ENCODE assay signal across 1 cellular context in the genomic region with DNA sequence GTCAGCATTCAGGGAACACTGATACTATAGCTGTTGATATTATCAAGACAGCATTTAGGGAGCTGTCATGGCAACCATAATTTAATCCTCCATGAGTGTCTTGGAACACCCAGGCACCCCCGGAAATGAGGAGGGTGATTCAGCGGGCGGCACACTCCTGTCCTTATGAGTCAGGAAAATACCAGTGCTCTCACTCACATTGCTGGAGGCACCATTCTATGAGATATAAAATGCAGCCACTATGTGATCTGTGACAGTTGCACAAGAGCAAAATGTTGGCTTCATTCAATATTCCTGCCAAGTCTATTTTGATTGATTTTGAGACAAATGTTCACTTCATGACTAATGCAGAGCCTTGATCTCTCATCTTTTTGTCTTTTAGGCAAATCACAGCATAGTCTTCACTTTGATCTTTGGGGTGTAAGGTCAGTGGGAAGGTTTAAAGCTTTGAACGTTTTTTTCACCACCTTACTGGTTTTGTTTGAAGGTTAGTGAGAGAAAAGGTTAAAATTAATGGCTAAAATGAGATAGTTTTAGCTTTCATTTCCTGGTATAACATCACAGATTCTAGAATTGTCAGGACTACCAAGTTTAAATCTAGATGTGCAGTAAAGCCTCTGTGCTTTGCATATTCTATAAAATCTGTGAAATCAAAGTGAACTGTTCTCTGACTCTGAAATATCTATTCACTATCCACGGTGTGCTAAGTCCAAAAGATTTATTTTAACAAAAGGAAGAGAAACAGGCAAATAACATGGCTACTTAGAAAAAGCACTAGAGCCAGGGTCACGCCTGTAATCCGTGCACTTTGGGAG.
TF ChIP-seq lines count a peak whose summit lies in the region.

No MANE protein-coding gene starts in this region.

TF ChIP-seq in HepG2, 621 proteins besides CTCF, POLR2A, EP300 and RAD21 (continued from another document and continues in another):
- TF ChIP-seq, protein P1, sequence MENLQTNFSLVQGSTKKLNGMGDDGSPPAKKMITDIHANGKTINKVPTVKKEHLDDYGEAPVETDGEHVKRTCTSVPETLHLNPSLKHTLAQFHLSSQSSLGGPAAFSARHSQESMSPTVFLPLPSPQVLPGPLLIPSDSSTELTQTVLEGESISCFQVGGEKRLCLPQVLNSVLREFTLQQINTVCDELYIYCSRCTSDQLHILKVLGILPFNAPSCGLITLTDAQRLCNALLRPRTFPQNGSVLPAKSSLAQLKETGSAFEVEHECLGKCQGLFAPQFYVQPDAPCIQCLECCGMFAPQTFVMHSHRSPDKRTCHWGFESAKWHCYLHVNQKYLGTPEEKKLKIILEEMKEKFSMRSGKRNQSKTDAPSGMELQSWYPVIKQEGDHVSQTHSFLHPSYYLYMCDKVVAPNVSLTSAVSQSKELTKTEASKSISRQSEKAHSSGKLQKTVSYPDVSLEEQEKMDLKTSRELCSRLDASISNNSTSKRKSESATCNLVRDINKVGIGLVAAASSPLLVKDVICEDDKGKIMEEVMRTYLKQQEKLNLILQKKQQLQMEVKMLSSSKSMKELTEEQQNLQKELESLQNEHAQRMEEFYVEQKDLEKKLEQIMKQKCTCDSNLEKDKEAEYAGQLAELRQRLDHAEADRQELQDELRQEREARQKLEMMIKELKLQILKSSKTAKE (CRISPR knock-in tag; IDR thresholded peaks at IDR 0.05; ENCODE audit: borderline replicate concordance) = no peak
- TF ChIP-seq MLLT10 (CRISPR knock-in tag; IDR thresholded peaks at IDR 0.05) = no peak
- TF ChIP-seq, protein P2, sequence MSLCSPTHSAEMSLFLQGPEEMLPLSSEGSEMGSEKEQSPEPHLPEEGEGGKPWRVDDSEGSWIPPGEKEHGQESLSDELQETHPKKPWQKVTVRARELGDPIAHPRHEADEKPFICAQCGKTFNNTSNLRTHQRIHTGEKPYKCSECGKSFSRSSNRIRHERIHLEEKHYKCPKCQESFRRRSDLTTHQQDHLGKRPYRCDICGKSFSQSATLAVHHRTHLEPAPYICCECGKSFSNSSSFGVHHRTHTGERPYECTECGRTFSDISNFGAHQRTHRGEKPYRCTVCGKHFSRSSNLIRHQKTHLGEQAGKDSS (CRISPR knock-in tag; IDR thresholded peaks at IDR 0.05; ENCODE audit: borderline replicate concordance, low read depth) = peak; percentile 95
- TF ChIP-seq GPN1 (CRISPR knock-in tag; IDR thresholded peaks at IDR 0.05; ENCODE audit: borderline replicate concordance) = no peak
- TF ChIP-seq HNF4G (IDR thresholded peaks at IDR 0.05; ENCODE audit: borderline replicate concordance, low read depth, low read length) = peak; percentile 74; the same call in 1 of the 2 replicates
- TF ChIP-seq HNF4G (CRISPR knock-in tag; IDR thresholded peaks at IDR 0.05; ENCODE audit: borderline replicate concordance, low read depth) = no peak
- 0 out of 2 replicates have a peak, but pooled peaks have one; percentile 27 for TF ChIP-seq ZNF614 (CRISPR knock-in tag; IDR thresholded peaks at IDR 0.05; ENCODE audit: borderline replicate concordance)
- peak; percentile 29; the same call in 1 of the 2 replicates for TF ChIP-seq KDM1A (CRISPR knock-in tag; IDR thresholded peaks at IDR 0.05)
- TF ChIP-seq, protein P3, sequence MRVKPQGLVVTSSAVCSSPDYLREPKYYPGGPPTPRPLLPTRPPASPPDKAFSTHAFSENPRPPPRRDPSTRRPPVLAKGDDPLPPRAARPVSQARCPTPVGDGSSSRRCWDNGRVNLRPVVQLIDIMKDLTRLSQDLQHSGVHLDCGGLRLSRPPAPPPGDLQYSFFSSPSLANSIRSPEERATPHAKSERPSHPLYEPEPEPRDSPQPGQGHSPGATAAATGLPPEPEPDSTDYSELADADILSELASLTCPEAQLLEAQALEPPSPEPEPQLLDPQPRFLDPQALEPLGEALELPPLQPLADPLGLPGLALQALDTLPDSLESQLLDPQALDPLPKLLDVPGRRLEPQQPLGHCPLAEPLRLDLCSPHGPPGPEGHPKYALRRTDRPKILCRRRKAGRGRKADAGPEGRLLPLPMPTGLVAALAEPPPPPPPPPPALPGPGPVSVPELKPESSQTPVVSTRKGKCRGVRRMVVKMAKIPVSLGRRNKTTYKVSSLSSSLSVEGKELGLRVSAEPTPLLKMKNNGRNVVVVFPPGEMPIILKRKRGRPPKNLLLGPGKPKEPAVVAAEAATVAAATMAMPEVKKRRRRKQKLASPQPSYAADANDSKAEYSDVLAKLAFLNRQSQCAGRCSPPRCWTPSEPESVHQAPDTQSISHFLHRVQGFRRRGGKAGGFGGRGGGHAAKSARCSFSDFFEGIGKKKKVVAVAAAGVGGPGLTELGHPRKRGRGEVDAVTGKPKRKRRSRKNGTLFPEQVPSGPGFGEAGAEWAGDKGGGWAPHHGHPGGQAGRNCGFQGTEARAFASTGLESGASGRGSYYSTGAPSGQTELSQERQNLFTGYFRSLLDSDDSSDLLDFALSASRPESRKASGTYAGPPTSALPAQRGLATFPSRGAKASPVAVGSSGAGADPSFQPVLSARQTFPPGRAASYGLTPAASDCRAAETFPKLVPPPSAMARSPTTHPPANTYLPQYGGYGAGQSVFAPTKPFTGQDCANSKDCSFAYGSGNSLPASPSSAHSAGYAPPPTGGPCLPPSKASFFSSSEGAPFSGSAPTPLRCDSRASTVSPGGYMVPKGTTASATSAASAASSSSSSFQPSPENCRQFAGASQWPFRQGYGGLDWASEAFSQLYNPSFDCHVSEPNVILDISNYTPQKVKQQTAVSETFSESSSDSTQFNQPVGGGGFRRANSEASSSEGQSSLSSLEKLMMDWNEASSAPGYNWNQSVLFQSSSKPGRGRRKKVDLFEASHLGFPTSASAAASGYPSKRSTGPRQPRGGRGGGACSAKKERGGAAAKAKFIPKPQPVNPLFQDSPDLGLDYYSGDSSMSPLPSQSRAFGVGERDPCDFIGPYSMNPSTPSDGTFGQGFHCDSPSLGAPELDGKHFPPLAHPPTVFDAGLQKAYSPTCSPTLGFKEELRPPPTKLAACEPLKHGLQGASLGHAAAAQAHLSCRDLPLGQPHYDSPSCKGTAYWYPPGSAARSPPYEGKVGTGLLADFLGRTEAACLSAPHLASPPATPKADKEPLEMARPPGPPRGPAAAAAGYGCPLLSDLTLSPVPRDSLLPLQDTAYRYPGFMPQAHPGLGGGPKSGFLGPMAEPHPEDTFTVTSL (CRISPR knock-in tag; IDR thresholded peaks at IDR 0.05; ENCODE audit: borderline replicate concordance) = peak; percentile 90
- TF ChIP-seq PHF5A (CRISPR knock-in tag; IDR thresholded peaks at IDR 0.05; ENCODE audit: low read depth, unreplicated experiment) = no peak
- TF ChIP-seq ZSCAN12 (CRISPR knock-in tag; IDR thresholded peaks at IDR 0.05) = no peak
- TF ChIP-seq, protein P4, sequence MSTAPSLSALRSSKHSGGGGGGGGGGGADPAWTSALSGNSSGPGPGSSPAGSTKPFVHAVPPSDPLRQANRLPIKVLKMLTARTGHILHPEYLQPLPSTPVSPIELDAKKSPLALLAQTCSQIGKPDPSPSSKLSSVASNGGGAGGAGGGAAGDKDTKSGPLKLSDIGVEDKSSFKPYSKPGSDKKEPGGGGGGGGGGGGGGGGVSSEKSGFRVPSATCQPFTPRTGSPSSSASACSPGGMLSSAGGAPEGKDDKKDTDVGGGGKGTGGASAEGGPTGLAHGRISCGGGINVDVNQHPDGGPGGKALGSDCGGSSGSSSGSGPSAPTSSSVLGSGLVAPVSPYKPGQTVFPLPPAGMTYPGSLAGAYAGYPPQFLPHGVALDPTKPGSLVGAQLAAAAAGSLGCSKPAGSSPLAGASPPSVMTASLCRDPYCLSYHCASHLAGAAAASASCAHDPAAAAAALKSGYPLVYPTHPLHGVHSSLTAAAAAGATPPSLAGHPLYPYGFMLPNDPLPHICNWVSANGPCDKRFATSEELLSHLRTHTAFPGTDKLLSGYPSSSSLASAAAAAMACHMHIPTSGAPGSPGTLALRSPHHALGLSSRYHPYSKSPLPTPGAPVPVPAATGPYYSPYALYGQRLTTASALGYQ (CRISPR knock-in tag; IDR thresholded peaks at IDR 0.05) = peak; percentile 92
- TF ChIP-seq MAF1 (CRISPR knock-in tag; IDR thresholded peaks at IDR 0.05; ENCODE audit: borderline replicate concordance) = no peak
- TF ChIP-seq TEAD3 (CRISPR knock-in tag; optimal IDR thresholded peaks at IDR 0.05; ENCODE audit: borderline replicate concordance) = peak; percentile 78
- TF ChIP-seq KMT2A (CRISPR knock-in tag; IDR thresholded peaks at IDR 0.05) = no peak
- TF ChIP-seq FOSL2 (CRISPR knock-in tag; IDR thresholded peaks at IDR 0.05) = peak; percentile 98
- TF ChIP-seq ATF7-NPFF (CRISPR knock-in tag; IDR thresholded peaks at IDR 0.05; ENCODE audit: low read depth) = 0 out of 2 replicates have a peak, but pooled peaks have one; percentile 8
- peak; percentile 67; the same call in 1 of the 2 replicates for TF ChIP-seq ZNF878 (CRISPR knock-in tag; IDR thresholded peaks at IDR 0.05)
- 0 out of 2 replicates have a peak, but pooled peaks have one; percentile 54 for TF ChIP-seq KAT8 (CRISPR knock-in tag; IDR thresholded peaks at IDR 0.05)
- 0 out of 2 replicates have a peak, but pooled peaks have one; percentile 65 for TF ChIP-seq SMARCC2 (IDR thresholded peaks at IDR 0.05)
- no peak for TF ChIP-seq ZFP1 (CRISPR knock-in tag; IDR thresholded peaks at IDR 0.05)
- TF ChIP-seq, protein P5, sequence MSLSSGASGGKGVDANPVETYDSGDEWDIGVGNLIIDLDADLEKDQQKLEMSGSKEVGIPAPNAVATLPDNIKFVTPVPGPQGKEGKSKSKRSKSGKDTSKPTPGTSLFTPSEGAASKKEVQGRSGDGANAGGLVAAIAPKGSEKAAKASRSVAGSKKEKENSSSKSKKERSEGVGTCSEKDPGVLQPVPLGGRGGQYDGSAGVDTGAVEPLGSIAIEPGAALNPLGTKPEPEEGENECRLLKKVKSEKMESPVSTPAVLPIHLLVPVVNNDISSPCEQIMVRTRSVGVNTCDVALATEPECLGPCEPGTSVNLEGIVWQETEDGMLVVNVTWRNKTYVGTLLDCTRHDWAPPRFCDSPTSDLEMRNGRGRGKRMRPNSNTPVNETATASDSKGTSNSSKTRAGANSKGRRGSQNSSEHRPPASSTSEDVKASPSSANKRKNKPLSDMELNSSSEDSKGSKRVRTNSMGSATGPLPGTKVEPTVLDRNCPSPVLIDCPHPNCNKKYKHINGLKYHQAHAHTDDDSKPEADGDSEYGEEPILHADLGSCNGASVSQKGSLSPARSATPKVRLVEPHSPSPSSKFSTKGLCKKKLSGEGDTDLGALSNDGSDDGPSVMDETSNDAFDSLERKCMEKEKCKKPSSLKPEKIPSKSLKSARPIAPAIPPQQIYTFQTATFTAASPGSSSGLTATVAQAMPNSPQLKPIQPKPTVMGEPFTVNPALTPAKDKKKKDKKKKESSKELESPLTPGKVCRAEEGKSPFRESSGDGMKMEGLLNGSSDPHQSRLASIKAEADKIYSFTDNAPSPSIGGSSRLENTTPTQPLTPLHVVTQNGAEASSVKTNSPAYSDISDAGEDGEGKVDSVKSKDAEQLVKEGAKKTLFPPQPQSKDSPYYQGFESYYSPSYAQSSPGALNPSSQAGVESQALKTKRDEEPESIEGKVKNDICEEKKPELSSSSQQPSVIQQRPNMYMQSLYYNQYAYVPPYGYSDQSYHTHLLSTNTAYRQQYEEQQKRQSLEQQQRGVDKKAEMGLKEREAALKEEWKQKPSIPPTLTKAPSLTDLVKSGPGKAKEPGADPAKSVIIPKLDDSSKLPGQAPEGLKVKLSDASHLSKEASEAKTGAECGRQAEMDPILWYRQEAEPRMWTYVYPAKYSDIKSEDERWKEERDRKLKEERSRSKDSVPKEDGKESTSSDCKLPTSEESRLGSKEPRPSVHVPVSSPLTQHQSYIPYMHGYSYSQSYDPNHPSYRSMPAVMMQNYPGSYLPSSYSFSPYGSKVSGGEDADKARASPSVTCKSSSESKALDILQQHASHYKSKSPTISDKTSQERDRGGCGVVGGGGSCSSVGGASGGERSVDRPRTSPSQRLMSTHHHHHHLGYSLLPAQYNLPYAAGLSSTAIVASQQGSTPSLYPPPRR (CRISPR knock-in tag; IDR thresholded peaks at IDR 0.05; ENCODE audit: borderline replicate concordance) = peak; percentile 68; the same call in 1 of the 2 replicates
- no peak for TF ChIP-seq ZNF850 (CRISPR knock-in tag; conservative IDR thresholded peaks at IDR 0.05)
- peak; percentile 87; the same call in 1 of the 2 replicates for TF ChIP-seq NFIC (IDR thresholded peaks at IDR 0.05; ENCODE audit: low read length)
- TF ChIP-seq ZSCAN20 (CRISPR knock-in tag; IDR thresholded peaks at IDR 0.05; ENCODE audit: borderline replicate concordance) = no peak
- TF ChIP-seq, protein P6, sequence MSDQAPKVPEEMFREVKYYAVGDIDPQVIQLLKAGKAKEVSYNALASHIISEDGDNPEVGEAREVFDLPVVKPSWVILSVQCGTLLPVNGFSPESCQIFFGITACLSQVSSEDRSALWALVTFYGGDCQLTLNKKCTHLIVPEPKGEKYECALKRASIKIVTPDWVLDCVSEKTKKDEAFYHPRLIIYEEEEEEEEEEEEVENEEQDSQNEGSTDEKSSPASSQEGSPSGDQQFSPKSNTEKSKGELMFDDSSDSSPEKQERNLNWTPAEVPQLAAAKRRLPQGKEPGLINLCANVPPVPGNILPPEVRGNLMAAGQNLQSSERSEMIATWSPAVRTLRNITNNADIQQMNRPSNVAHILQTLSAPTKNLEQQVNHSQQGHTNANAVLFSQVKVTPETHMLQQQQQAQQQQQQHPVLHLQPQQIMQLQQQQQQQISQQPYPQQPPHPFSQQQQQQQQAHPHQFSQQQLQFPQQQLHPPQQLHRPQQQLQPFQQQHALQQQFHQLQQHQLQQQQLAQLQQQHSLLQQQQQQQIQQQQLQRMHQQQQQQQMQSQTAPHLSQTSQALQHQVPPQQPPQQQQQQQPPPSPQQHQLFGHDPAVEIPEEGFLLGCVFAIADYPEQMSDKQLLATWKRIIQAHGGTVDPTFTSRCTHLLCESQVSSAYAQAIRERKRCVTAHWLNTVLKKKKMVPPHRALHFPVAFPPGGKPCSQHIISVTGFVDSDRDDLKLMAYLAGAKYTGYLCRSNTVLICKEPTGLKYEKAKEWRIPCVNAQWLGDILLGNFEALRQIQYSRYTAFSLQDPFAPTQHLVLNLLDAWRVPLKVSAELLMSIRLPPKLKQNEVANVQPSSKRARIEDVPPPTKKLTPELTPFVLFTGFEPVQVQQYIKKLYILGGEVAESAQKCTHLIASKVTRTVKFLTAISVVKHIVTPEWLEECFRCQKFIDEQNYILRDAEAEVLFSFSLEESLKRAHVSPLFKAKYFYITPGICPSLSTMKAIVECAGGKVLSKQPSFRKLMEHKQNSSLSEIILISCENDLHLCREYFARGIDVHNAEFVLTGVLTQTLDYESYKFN (CRISPR knock-in tag; conservative IDR thresholded peaks at IDR 0.05) = peak; percentile 93
- no peak for TF ChIP-seq FLYWCH1 (CRISPR knock-in tag; IDR thresholded peaks at IDR 0.05)
- no peak for TF ChIP-seq GLI4 (CRISPR knock-in tag; IDR thresholded peaks at IDR 0.05; ENCODE audit: borderline replicate concordance)
- TF ChIP-seq ZSCAN31 (CRISPR knock-in tag; IDR thresholded peaks at IDR 0.05; ENCODE audit: low read depth) = no peak
- TF ChIP-seq, protein P7, sequence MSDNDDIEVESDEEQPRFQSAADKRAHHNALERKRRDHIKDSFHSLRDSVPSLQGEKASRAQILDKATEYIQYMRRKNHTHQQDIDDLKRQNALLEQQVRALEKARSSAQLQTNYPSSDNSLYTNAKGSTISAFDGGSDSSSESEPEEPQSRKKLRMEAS (IDR thresholded peaks at IDR 0.05) = peak; percentile 38; the same call in 1 of the 2 replicates
- 0 out of 2 replicates have a peak, but pooled peaks have one; percentile 31 for TF ChIP-seq MBD4 (IDR thresholded peaks at IDR 0.05; ENCODE audit: borderline replicate concordance, low read length)
- no peak for TF ChIP-seq NFYB (CRISPR knock-in tag; IDR thresholded peaks at IDR 0.05)
- TF ChIP-seq ZBTB42 (CRISPR knock-in tag; IDR thresholded peaks at IDR 0.05) = no peak
- no peak for TF ChIP-seq MTF1 (CRISPR knock-in tag; IDR thresholded peaks at IDR 0.05)
- TF ChIP-seq MIER3 (CRISPR knock-in tag; IDR thresholded peaks at IDR 0.05; ENCODE audit: borderline replicate concordance) = peak; percentile 63; the same call in 1 of the 2 replicates
- peak; percentile 87; the same call in 1 of the 2 replicates for TF ChIP-seq TBX3 (IDR thresholded peaks at IDR 0.05; ENCODE audit: borderline replicate concordance)
- TF ChIP-seq ZSCAN21 (CRISPR knock-in tag; IDR thresholded peaks at IDR 0.05; ENCODE audit: borderline replicate concordance) = no peak
- no peak for TF ChIP-seq CHD2 (IDR thresholded peaks at IDR 0.05; ENCODE audit: low read depth, low read length)
